ENCODE assay signal across 8 cellular contexts in genomic region chr21:37365657-37366487, GRCh38. TPM values are rescaled to one million over a fixed set of nuclear protein-coding genes. Genes with fewer than 3 reads are reported as not detected.
DNase-seq lines count a peak whose midpoint lies in the region; ATAC-seq, FAIRE-seq and TF ChIP-seq lines count a peak whose summit lies in the region.

No MANE protein-coding gene starts in this region.

- H3K9me3 ChIP-seq in adrenal gland (replicated peaks in 1 of 3) (no peaks in the 10 kb centered on the region), prostate gland (no peaks in the 10 kb centered on the region)

- H3K4me3 ChIP-seq in adrenal gland: peak overlapping the region; percentile 9 to 98 (median 70)
- peak overlapping the region; percentile 56 to 96 for H3K4me3 ChIP-seq in prostate gland

- H3K27me3 ChIP-seq in adrenal gland (no peaks in the 10 kb centered on the region), prostate gland (replicated peaks; ENCODE audit: insufficient read depth) (no peaks in the 10 kb centered on the region)

- WGBS in adrenal gland, 4 donors: 0 to 2% (median 1%) methylated on average over 19 to 100 of the region's 102 CpGs
- under 1% methylated on average over 46 of the region's 102 CpGs for WGBS in prostate gland

- no peak for TF ChIP-seq CTCF in D721Med (IDR thresholded peaks at IDR 0.05; ENCODE audit: insufficient read depth, missing control alignments)
- TF ChIP-seq CTCF in adrenal gland (IDR thresholded peaks at IDR 0.05): no peak
- peak in 1 of 4 experiments; percentile 10 for TF ChIP-seq CTCF in prostate gland (IDR thresholded peaks at IDR 0.05)

- no peaks in the 10 kb centered on the region for H3K36me3 ChIP-seq in adrenal gland (replicated peaks in 1 of 2)
- no peaks in the 10 kb centered on the region for H3K36me3 ChIP-seq in prostate gland

- H3K27ac ChIP-seq in adrenal gland (peak overlapping the region; percentile 96 to 100 (median 99)), prostate gland (peak overlapping the region; percentile 98 to 100)

- TF ChIP-seq POLR2A in adrenal gland (IDR thresholded peaks at IDR 0.05) (peak; percentile 45 to 85), prostate gland (IDR thresholded peaks at IDR 0.05) (peak; percentile 74)

- ATAC-seq in GM21390 (IDR thresholded peaks at IDR 0.05; ENCODE audit: unreplicated experiment): peak; percentile 16
- ATAC-seq in SK-N-SH treated with all-trans-retinoic acid at 6 μM for 48 hours: peak; percentile 60
- ATAC-seq in left ventricle myocardium superior: peak; percentile 49

- peak; percentile 31 for DNase-seq in D721Med (ENCODE audit: insufficient read length, low spot score)
- DNase-seq in HUDEP-2 (lab: John Stamatoyannopoulos, UW; ENCODE audit: unreplicated experiment in 76 of 76): peak in 49 of 76 experiments; percentile 19 to 84 (median 68)
- peak; percentile 73 to 82 (median 77) for DNase-seq in adrenal gland
- peak; percentile 87 for DNase-seq in left ventricle myocardium superior
- peak; percentile 54 for DNase-seq in prostate gland (ENCODE audit: low spot score)
- no peak for DNase-seq in cortex of kidney (lab: John Stamatoyannopoulos, UW)

- peaks cover 26 to 34% of the 10 kb centered on the region in 2 donors for H3K4me1 ChIP-seq in adrenal gland (replicated peaks in 1 of 2)
- H3K4me1 ChIP-seq in prostate gland (replicated peaks): peaks cover 11% of the 10 kb centered on the region

- FAIRE-seq in D721Med (lab: Jason Lieb, UNC): no peak

- intact Hi-C loops in adrenal gland (cut with DNase I): loop anchor here in 1 of 2 donors (10.0 kb wide), 1 partner anchor 101 kb away; the partner anchor contains the start of gene VPS26C
- intact Hi-C loops in left ventricle myocardium superior (cut with micrococcal nuclease): no loop called here
- intact Hi-C loops in prostate gland (cut with DNase I): loop anchor here (2.0 to 10.0 kb wide), 6 partner anchors 27 to 401 kb away; partner anchors contain the start of genes HLCS, PIGP, TTC3 and VPS26C

TF ChIP-seq in SK-N-SH treated with all-trans-retinoic acid at 6 μM for 48 hours, 23 proteins besides CTCF, POLR2A, EP300 and RAD21 (continues in another document):
- TF ChIP-seq ZFP3 (CRISPR knock-in tag; IDR thresholded peaks at IDR 0.05) (no peak), OSR1 (CRISPR knock-in tag; IDR thresholded peaks at IDR 0.05) (no peak), CSDC2 (CRISPR knock-in tag; IDR thresholded peaks at IDR 0.05) (0 out of 2 replicates have a peak, but pooled peaks have one; percentile 38), CSRNP3 (CRISPR knock-in tag; IDR thresholded peaks at IDR 0.05) (no peak), SNAI2 (CRISPR knock-in tag; IDR thresholded peaks at IDR 0.05) (no peak), PPARA (CRISPR knock-in tag; IDR thresholded peaks at IDR 0.05; ENCODE audit: borderline replicate concordance) (no peak), CREB5 (CRISPR knock-in tag; IDR thresholded peaks at IDR 0.05; ENCODE audit: low read depth) (no peak), ZC3H10 (CRISPR knock-in tag; IDR thresholded peaks at IDR 0.05) (no peak), BACH2 (CRISPR knock-in tag; IDR thresholded peaks at IDR 0.05; ENCODE audit: borderline replicate concordance) (no peak), ESRRG (CRISPR knock-in tag; IDR thresholded peaks at IDR 0.05) (no peak; the same call in 1 of the 2 replicates), ARNTL (CRISPR knock-in tag; IDR thresholded peaks at IDR 0.05; ENCODE audit: borderline replicate concordance, low read depth) (no peak), ZNF70 (CRISPR knock-in tag; IDR thresholded peaks at IDR 0.05) (no peak), POU6F1 (CRISPR knock-in tag; IDR thresholded peaks at IDR 0.05; ENCODE audit: borderline replicate concordance, low read depth) (0 out of 2 replicates have a peak, but pooled peaks have one; percentile 22), ISL1 (CRISPR knock-in tag; IDR thresholded peaks at IDR 0.05) (no peak), GLIS3 (CRISPR knock-in tag; IDR thresholded peaks at IDR 0.05) (0 out of 2 replicates have a peak, but pooled peaks have one; percentile 23), RARB (CRISPR knock-in tag; IDR thresholded peaks at IDR 0.05) (no peak), ZNF565 (CRISPR knock-in tag; conservative IDR thresholded peaks at IDR 0.05; ENCODE audit: low read depth) (no peak), PATZ1 (CRISPR knock-in tag; IDR thresholded peaks at IDR 0.05; ENCODE audit: borderline replicate concordance) (no peak), ZNF8 (CRISPR knock-in tag; IDR thresholded peaks at IDR 0.05) (no peak), TOX (CRISPR knock-in tag; IDR thresholded peaks at IDR 0.05; ENCODE audit: borderline replicate concordance) (no peak)

RNA-seq across cellular contexts. Expression of gene DYRK1A, which starts 0.7 kb away (rescaled TPM):
- total RNA-seq in adrenal gland: 10 to 100 TPM; 53.0 to 92.3 (median 68.7) TPM
- 10 to 100 TPM; 23.6 to 49.9 (median 26.6) TPM for polyA plus RNA-seq in adrenal gland
- total RNA-seq in left ventricle myocardium superior: 67.1 TPM
- 100 to 1,000 TPM in 1 of 2 donors, 10 to 100 TPM in 1; 70.5 to 146 TPM for total RNA-seq in prostate gland
